Comparison of ENCODE assay signal across 17 cellular contexts in genomic region chr11:111660822-111661221, GRCh38.
"Had no signal": no experiment of that assay in that cellular context is flagged by ENCODE, and none has a peak within 500 bp of the region (broad histone marks: within the 10 kb centered on the region; RNA-seq: fewer than 3 reads in every experiment).

No MANE protein-coding gene starts in this region.

- DNase-seq: colonic mucosa; cortex of kidney; effector CD8-positive, alpha-beta T cell; effector memory CD8-positive, alpha-beta T cell; endodermal cell; foreskin keratinocyte; heart left ventricle; left cardiac atrium; left lung; left ventricle myocardium superior; lower lobe of right lung; mesenchymal stem cell; mucosa of descending colon; naive B cell had no signal

- H3K27ac ChIP-seq: colonic mucosa, esophagus muscularis mucosa, foreskin keratinocyte, gastroesophageal sphincter, heart left ventricle, hepatocyte, left lung, lower lobe of right lung had no signal

- H3K9me3 ChIP-seq: colonic mucosa, esophagus muscularis mucosa, gastroesophageal sphincter, heart left ventricle, left lung, lower lobe of right lung, mucosa of descending colon had no signal

- H3K4me2 ChIP-seq: hepatocyte had no signal

- H3K27me3 ChIP-seq: colonic mucosa, esophagus muscularis mucosa, foreskin keratinocyte, gastroesophageal sphincter, heart left ventricle, hepatocyte, left lung had no signal

- H3K4me3 ChIP-seq: colonic mucosa, esophagus muscularis mucosa, gastroesophageal sphincter, heart left ventricle, hepatocyte, left lung, lower lobe of right lung, mucosa of descending colon had no signal

- H2AFZ ChIP-seq: hepatocyte had no signal

- H3K36me3 ChIP-seq: colonic mucosa, gastroesophageal sphincter, left lung, lower lobe of right lung had no signal

- H3K4me1 ChIP-seq: colonic mucosa had no signal
